37 cellular contexts compared by ENCODE assay signal in genomic region chr17:53253956-53254597, GRCh38.
"Had no signal": no experiment of that assay in that cellular context is flagged by ENCODE, and none has a peak within 500 bp of the region (broad histone marks: within the 10 kb centered on the region; RNA-seq: fewer than 3 reads in every experiment).

No MANE protein-coding gene starts in this region.

- H3K27me3 Mint-ChIP-seq: activated CD4-positive, alpha-beta memory T cell treated with anti-CD3 and anti-CD28 coated beads, Interleukin-2, amount 10 ng/mL, durations not matched to agents 7 days and 5 days; activated CD4-positive, alpha-beta T cell treated with anti-CD3 and anti-CD28 coated beads for 36 hours; activated CD4-positive, alpha-beta T cell treated with anti-CD3 and anti-CD28 coated beads, Interleukin-2, amount 10 ng/mL, durations not matched to agents 7 days and 5 days; activated CD8-positive, alpha-beta memory T cell treated with anti-CD3 and anti-CD28 coated beads, Interleukin-2, amount 10 ng/mL, durations not matched to agents 7 days and 5 days; activated naive CD4-positive, alpha-beta T cell treated with anti-CD3 and anti-CD28 coated beads, Interleukin-2, amount 10 ng/mL, durations not matched to agents 7 days and 5 days; activated naive CD4-positive, alpha-beta T cell treated with anti-CD3 and anti-CD28 coated beads, Interleukin-2, amount 50 U/mL, for 24 hours; activated naive CD8-positive, alpha-beta T cell; activated naive CD8-positive, alpha-beta T cell treated with anti-CD3 and anti-CD28 coated beads, Interleukin-2, amount 10 ng/mL, durations not matched to agents 7 days and 5 days; activated naive CD8-positive, alpha-beta T cell treated with anti-CD3 and anti-CD28 coated beads, Interleukin-2, amount 50 U/mL, for 24 hours; activated T-cell treated with anti-CD3 and anti-CD28 coated beads, Interleukin-2, amount 50 U/mL, for 24 hours; central memory CD8-positive, alpha-beta T cell had no signal

- H3K27ac Mint-ChIP-seq: activated CD4-positive, alpha-beta memory T cell treated with anti-CD3 and anti-CD28 coated beads, Interleukin-2, amount 10 ng/mL, durations not matched to agents 7 days and 5 days; activated CD4-positive, alpha-beta T cell treated with anti-CD3 and anti-CD28 coated beads for 36 hours; activated CD4-positive, alpha-beta T cell treated with anti-CD3 and anti-CD28 coated beads, Interleukin-2, amount 10 ng/mL, durations not matched to agents 7 days and 5 days; activated CD8-positive, alpha-beta memory T cell treated with anti-CD3 and anti-CD28 coated beads, Interleukin-2, amount 10 ng/mL, durations not matched to agents 7 days and 5 days; activated CD8-positive, alpha-beta T cell treated with anti-CD3 and anti-CD28 coated beads, Interleukin-2, amount 10 ng/mL, durations not matched to agents 7 days and 5 days; activated naive CD4-positive, alpha-beta T cell treated with anti-CD3 and anti-CD28 coated beads, Interleukin-2, amount 10 ng/mL, durations not matched to agents 7 days and 5 days; activated naive CD4-positive, alpha-beta T cell treated with anti-CD3 and anti-CD28 coated beads, Interleukin-2, amount 50 U/mL, for 24 hours; activated naive CD8-positive, alpha-beta T cell; activated naive CD8-positive, alpha-beta T cell treated with anti-CD3 and anti-CD28 coated beads, Interleukin-2, amount 10 ng/mL, durations not matched to agents 7 days and 5 days; activated naive CD8-positive, alpha-beta T cell treated with anti-CD3 and anti-CD28 coated beads, Interleukin-2, amount 50 U/mL, for 24 hours; activated T-cell treated with anti-CD3 and anti-CD28 coated beads, Interleukin-2, amount 50 U/mL, for 24 hours; activated T-helper 2 cell treated with anti-CD3 and anti-CD28 coated beads, Interferon-gamma antibody, Interleukin-2, Interleukin-4, amounts not matched to agents 10 μg/mL and 5 μg/mL and 100 μg/mL, durations not matched to agents 14 hours and 24 hours and 36 hours; T-helper 1 cell treated with Interleukin-12 subunit alpha and Interleukin-12 subunit beta and Interleukin-4 antibody, amounts not matched to agents 30 μg/mL and 1 μg/mL, for 36 hours; T-helper 2 cell treated with Interferon-gamma antibody and Interleukin-4, amounts not matched to agents 5 μg/mL and 100 μg/mL, for 36 hours; WTC11 had no signal

- H3K4me3 Mint-ChIP-seq: activated CD4-positive, alpha-beta memory T cell treated with anti-CD3 and anti-CD28 coated beads, Interleukin-2, amount 10 ng/mL, durations not matched to agents 7 days and 5 days; activated CD4-positive, alpha-beta T cell treated with anti-CD3 and anti-CD28 coated beads for 36 hours; activated CD4-positive, alpha-beta T cell treated with anti-CD3 and anti-CD28 coated beads, Interleukin-2, amount 10 ng/mL, durations not matched to agents 7 days and 5 days; activated CD8-positive, alpha-beta memory T cell treated with anti-CD3 and anti-CD28 coated beads, Interleukin-2, amount 10 ng/mL, durations not matched to agents 7 days and 5 days; activated CD8-positive, alpha-beta T cell treated with anti-CD3 and anti-CD28 coated beads, Interleukin-2, amount 10 ng/mL, durations not matched to agents 7 days and 5 days; activated naive CD4-positive, alpha-beta T cell treated with anti-CD3 and anti-CD28 coated beads, Interleukin-2, amount 10 ng/mL, durations not matched to agents 7 days and 5 days; activated naive CD4-positive, alpha-beta T cell treated with anti-CD3 and anti-CD28 coated beads, Interleukin-2, amount 50 U/mL, for 24 hours; activated naive CD8-positive, alpha-beta T cell; activated naive CD8-positive, alpha-beta T cell treated with anti-CD3 and anti-CD28 coated beads, Interleukin-2, amount 10 ng/mL, durations not matched to agents 7 days and 5 days; activated naive CD8-positive, alpha-beta T cell treated with anti-CD3 and anti-CD28 coated beads, Interleukin-2, amount 50 U/mL, for 24 hours; activated T-cell treated with anti-CD3 and anti-CD28 coated beads, Interleukin-2, amount 50 U/mL, for 24 hours; brain; central memory CD8-positive, alpha-beta T cell; T-helper 1 cell treated with Interleukin-12 subunit alpha and Interleukin-12 subunit beta and Interleukin-4 antibody, amounts not matched to agents 30 μg/mL and 1 μg/mL, for 36 hours; T-helper 2 cell treated with Interferon-gamma antibody and Interleukin-4, amounts not matched to agents 5 μg/mL and 100 μg/mL, for 36 hours; WTC11 had no signal

- H3K36me3 ChIP-seq: ascending aorta, cardiac muscle cell, WERI-Rb-1 had no signal

- H3K36me3 Mint-ChIP-seq: activated CD8-positive, alpha-beta memory T cell treated with anti-CD3 and anti-CD28 coated beads, Interleukin-2, amount 10 ng/mL, durations not matched to agents 7 days and 5 days; activated naive CD4-positive, alpha-beta T cell treated with anti-CD3 and anti-CD28 coated beads, Interleukin-2, amount 10 ng/mL, durations not matched to agents 7 days and 5 days; activated naive CD4-positive, alpha-beta T cell treated with anti-CD3 and anti-CD28 coated beads, Interleukin-2, amount 50 U/mL, for 24 hours; activated naive CD8-positive, alpha-beta T cell; activated naive CD8-positive, alpha-beta T cell treated with anti-CD3 and anti-CD28 coated beads, Interleukin-2, amount 10 ng/mL, durations not matched to agents 7 days and 5 days; brain had no signal

- H3K27ac ChIP-seq: ascending aorta, cardiac muscle cell, WERI-Rb-1 had no signal

- H3K27me3 ChIP-seq: ascending aorta, cardiac muscle cell had no signal

- H3K4me3 ChIP-seq: ascending aorta, cardiac muscle cell had no signal

- H3K4me1 ChIP-seq: ascending aorta had no signal

- FAIRE-seq: bronchial epithelial cell had no signal

- H3K4me1 Mint-ChIP-seq: activated CD4-positive, alpha-beta memory T cell treated with anti-CD3 and anti-CD28 coated beads, Interleukin-2, amount 10 ng/mL, durations not matched to agents 7 days and 5 days; activated CD4-positive, alpha-beta T cell treated with anti-CD3 and anti-CD28 coated beads for 36 hours; activated CD4-positive, alpha-beta T cell treated with anti-CD3 and anti-CD28 coated beads, Interleukin-2, amount 10 ng/mL, durations not matched to agents 7 days and 5 days; activated CD8-positive, alpha-beta memory T cell treated with anti-CD3 and anti-CD28 coated beads, Interleukin-2, amount 10 ng/mL, durations not matched to agents 7 days and 5 days; activated naive CD4-positive, alpha-beta T cell treated with anti-CD3 and anti-CD28 coated beads, Interleukin-2, amount 10 ng/mL, durations not matched to agents 7 days and 5 days; activated naive CD4-positive, alpha-beta T cell treated with anti-CD3 and anti-CD28 coated beads, Interleukin-2, amount 50 U/mL, for 24 hours; activated naive CD8-positive, alpha-beta T cell treated with anti-CD3 and anti-CD28 coated beads, Interleukin-2, amount 10 ng/mL, durations not matched to agents 7 days and 5 days; activated naive CD8-positive, alpha-beta T cell treated with anti-CD3 and anti-CD28 coated beads, Interleukin-2, amount 50 U/mL, for 24 hours; brain; central memory CD8-positive, alpha-beta T cell; WTC11 had no signal

- ATAC-seq: activated CD4-positive, alpha-beta T cell treated with anti-CD3 and anti-CD28 coated beads for 36 hours; activated CD4-positive, CD25-positive, alpha-beta regulatory T cell treated with anti-CD3 and anti-CD28 coated beads, Interleukin-2, amount 50 U/mL, for 24 hours; activated CD8-positive, alpha-beta memory T cell treated with anti-CD3 and anti-CD28 coated beads, Interleukin-2, amount 10 ng/mL, durations not matched to agents 7 days and 5 days; activated CD8-positive, alpha-beta T cell treated with anti-CD3 and anti-CD28 coated beads, Interleukin-2, amount 10 ng/mL, durations not matched to agents 7 days and 5 days; activated naive CD8-positive, alpha-beta T cell treated with anti-CD3 and anti-CD28 coated beads, Interleukin-2, amount 50 U/mL, for 24 hours; WTC11 had no signal

- DNase-seq: activated CD4-positive, alpha-beta memory T cell treated with anti-CD3 and anti-CD28 coated beads, Interleukin-2, amount 10 ng/mL, durations not matched to agents 7 days and 5 days; activated CD4-positive, alpha-beta T cell treated with anti-CD3 and anti-CD28 coated beads for 1 hour; activated CD4-positive, alpha-beta T cell treated with anti-CD3 and anti-CD28 coated beads for 36 hours; activated CD4-positive, alpha-beta T cell treated with anti-CD3 and anti-CD28 coated beads for 48 hours; activated CD4-positive, alpha-beta T cell treated with anti-CD3 and anti-CD28 coated beads, Interleukin-2, amount 10 ng/mL, durations not matched to agents 7 days and 5 days; activated CD4-positive, alpha-beta T cell treated with anti-CD3 and anti-CD28 coated beads, Interleukin-2, amount 50 U/mL, for 48 hours; activated CD4-positive, CD25-positive, alpha-beta regulatory T cell; activated CD8-positive, alpha-beta memory T cell treated with anti-CD3 and anti-CD28 coated beads for 24 hours; activated CD8-positive, alpha-beta memory T cell treated with anti-CD3 and anti-CD28 coated beads, Interleukin-2, amount 10 ng/mL, durations not matched to agents 7 days and 5 days; activated CD8-positive, alpha-beta memory T cell treated with anti-CD3 and anti-CD28 coated beads, Interleukin-2, amount 50 U/mL, for 48 hours; activated CD8-positive, alpha-beta T cell treated with anti-CD3 and anti-CD28 coated beads, Interleukin-2, amount 10 ng/mL, durations not matched to agents 7 days and 5 days; activated effector memory CD4-positive, alpha-beta T cell treated with Interleukin-2 at 50 U/mL for 16 hours; activated naive CD4-positive, alpha-beta T cell treated with anti-CD3 and anti-CD28 coated beads, Interleukin-2, amount 10 ng/mL, durations not matched to agents 7 days and 5 days; activated naive CD4-positive, alpha-beta T cell treated with Interleukin-2 at 50 U/mL for 16 hours; activated naive CD8-positive, alpha-beta T cell treated with anti-CD3 and anti-CD28 coated beads, Interleukin-2, amount 10 ng/mL, durations not matched to agents 7 days and 5 days; activated naive CD8-positive, alpha-beta T cell treated with anti-CD3 and anti-CD28 coated beads, Interleukin-2, amount 50 U/mL, for 24 hours; activated T-cell treated with anti-CD3 and anti-CD28 coated beads, Interleukin-2, amount 50 U/mL, for 24 hours; activated T-cell treated with anti-CD3 and anti-CD28 coated beads, Interleukin-2, amount 50 U/mL, for 48 hours; amygdala; anterior cingulate cortex; caudate nucleus; T-helper 1 cell; T-helper 2 cell; T-helper 9 cell; WERI-Rb-1 had no signal
